In the genomic region with DNA sequence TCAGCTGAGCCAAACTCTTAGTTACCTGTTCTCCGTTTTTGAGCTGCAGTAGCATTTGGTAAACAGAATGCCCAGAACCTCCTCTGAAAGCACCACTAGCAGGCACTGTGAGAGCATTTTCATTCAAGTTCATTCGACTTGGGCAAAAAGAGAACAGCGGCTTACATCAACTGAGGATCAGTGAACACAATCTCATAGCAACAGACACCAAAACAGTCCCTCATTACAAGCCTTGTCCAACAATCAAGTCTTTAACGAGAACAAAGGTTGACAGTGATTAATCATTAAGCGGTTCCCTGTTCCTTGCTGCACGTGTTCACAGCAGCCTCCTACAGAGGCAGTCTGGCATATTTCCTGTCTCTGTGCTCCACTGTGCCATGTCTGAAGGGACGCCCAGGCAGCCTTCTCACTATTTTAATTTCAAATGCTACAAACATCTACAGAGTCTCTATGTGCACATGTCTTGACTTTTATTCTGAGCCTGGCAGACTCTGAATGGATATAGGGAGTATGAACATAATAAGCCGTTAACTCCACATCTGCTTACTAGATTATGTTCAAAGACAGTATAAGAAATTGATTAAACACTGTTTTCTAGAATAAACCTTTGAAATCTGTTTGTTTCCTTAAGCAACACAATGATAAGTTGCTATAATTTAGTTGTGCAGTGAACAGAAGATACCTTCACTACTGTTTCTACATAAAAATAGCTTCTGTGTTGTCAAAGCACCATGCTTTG, we compare ENCODE assay signal across 1 cellular context.
TF ChIP-seq lines count a peak whose summit lies in the region.

No MANE protein-coding gene starts in this region.

TF ChIP-seq in HepG2, 621 proteins besides CTCF, POLR2A, EP300 and RAD21 (continued from another document and continues in another):
- TF ChIP-seq ZNF263 (CRISPR knock-in tag; IDR thresholded peaks at IDR 0.05): 0 out of 2 replicates have a peak, but pooled peaks have one; percentile 32
- TF ChIP-seq ZNF24 (IDR thresholded peaks at IDR 0.05): no peak; the same call in 1 of the 2 replicates
- TF ChIP-seq, protein P1, sequence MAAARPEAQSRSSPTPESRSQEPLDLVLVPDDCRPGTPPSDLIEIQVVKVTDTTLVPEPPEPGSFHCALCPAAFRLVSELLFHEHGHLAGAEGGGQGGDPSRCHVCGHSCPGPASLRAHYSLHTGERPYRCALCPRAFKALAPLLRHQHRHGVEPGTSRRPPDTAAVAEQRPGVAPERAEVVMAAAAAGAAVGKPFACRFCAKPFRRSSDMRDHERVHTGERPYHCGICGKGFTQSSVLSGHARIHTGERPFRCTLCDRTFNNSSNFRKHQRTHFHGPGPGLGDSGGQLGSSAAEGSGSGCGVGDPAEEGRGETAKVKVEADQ (CRISPR knock-in tag; IDR thresholded peaks at IDR 0.05; ENCODE audit: borderline replicate concordance): no peak
- TF ChIP-seq, protein P2, sequence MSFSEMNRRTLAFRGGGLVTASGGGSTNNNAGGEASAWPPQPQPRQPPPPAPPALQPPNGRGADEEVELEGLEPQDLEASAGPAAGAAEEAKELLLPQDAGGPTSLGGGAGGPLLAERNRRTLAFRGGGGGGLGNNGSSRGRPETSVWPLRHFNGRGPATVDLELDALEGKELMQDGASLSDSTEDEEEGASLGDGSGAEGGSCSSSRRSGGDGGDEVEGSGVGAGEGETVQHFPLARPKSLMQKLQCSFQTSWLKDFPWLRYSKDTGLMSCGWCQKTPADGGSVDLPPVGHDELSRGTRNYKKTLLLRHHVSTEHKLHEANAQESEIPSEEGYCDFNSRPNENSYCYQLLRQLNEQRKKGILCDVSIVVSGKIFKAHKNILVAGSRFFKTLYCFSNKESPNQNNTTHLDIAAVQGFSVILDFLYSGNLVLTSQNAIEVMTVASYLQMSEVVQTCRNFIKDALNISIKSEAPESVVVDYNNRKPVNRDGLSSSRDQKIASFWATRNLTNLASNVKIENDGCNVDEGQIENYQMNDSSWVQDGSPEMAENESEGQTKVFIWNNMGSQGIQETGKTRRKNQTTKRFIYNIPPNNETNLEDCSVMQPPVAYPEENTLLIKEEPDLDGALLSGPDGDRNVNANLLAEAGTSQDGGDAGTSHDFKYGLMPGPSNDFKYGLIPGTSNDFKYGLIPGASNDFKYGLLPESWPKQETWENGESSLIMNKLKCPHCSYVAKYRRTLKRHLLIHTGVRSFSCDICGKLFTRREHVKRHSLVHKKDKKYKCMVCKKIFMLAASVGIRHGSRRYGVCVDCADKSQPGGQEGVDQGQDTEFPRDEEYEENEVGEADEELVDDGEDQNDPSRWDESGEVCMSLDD (CRISPR knock-in tag; IDR thresholded peaks at IDR 0.05; ENCODE audit: borderline replicate concordance): no peak
- TF ChIP-seq SIN3A (IDR thresholded peaks at IDR 0.05; ENCODE audit: borderline replicate concordance, low read depth, low read length): no peak
- peak; percentile 74; the same call in 1 of the 2 replicates for TF ChIP-seq SMYD3 (CRISPR knock-in tag; IDR thresholded peaks at IDR 0.05)
- TF ChIP-seq, protein P3, sequence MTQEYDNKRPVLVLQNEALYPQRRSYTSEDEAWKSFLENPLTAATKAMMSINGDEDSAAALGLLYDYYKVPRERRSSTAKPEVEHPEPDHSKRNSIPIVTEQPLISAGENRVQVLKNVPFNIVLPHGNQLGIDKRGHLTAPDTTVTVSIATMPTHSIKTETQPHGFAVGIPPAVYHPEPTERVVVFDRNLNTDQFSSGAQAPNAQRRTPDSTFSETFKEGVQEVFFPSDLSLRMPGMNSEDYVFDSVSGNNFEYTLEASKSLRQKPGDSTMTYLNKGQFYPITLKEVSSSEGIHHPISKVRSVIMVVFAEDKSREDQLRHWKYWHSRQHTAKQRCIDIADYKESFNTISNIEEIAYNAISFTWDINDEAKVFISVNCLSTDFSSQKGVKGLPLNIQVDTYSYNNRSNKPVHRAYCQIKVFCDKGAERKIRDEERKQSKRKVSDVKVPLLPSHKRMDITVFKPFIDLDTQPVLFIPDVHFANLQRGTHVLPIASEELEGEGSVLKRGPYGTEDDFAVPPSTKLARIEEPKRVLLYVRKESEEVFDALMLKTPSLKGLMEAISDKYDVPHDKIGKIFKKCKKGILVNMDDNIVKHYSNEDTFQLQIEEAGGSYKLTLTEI (CRISPR knock-in tag; conservative IDR thresholded peaks at IDR 0.05): no peak
- TF ChIP-seq ZNF761 (CRISPR knock-in tag; conservative IDR thresholded peaks at IDR 0.05): no peak; the same call in 1 of the 2 replicates
- TF ChIP-seq ZNF547 (CRISPR knock-in tag; IDR thresholded peaks at IDR 0.05): no peak; the same call in 1 of the 2 replicates
- TF ChIP-seq, protein P4, sequence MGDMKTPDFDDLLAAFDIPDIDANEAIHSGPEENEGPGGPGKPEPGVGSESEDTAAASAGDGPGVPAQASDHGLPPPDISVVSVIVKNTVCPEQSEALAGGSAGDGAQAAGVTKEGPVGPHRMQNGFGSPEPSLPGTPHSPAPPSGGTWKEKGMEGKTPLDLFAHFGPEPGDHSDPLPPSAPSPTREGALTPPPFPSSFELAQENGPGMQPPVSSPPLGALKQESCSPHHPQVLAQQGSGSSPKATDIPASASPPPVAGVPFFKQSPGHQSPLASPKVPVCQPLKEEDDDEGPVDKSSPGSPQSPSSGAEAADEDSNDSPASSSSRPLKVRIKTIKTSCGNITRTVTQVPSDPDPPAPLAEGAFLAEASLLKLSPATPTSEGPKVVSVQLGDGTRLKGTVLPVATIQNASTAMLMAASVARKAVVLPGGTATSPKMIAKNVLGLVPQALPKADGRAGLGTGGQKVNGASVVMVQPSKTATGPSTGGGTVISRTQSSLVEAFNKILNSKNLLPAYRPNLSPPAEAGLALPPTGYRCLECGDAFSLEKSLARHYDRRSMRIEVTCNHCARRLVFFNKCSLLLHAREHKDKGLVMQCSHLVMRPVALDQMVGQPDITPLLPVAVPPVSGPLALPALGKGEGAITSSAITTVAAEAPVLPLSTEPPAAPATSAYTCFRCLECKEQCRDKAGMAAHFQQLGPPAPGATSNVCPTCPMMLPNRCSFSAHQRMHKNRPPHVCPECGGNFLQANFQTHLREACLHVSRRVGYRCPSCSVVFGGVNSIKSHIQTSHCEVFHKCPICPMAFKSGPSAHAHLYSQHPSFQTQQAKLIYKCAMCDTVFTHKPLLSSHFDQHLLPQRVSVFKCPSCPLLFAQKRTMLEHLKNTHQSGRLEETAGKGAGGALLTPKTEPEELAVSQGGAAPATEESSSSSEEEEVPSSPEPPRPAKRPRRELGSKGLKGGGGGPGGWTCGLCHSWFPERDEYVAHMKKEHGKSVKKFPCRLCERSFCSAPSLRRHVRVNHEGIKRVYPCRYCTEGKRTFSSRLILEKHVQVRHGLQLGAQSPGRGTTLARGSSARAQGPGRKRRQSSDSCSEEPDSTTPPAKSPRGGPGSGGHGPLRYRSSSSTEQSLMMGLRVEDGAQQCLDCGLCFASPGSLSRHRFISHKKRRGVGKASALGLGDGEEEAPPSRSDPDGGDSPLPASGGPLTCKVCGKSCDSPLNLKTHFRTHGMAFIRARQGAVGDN (CRISPR knock-in tag; IDR thresholded peaks at IDR 0.05): no peak
- peak; percentile 61; the same call in 1 of the 2 replicates for TF ChIP-seq DPF2 (CRISPR knock-in tag; IDR thresholded peaks at IDR 0.05; ENCODE audit: borderline replicate concordance, low read depth)
- TF ChIP-seq, protein P5, sequence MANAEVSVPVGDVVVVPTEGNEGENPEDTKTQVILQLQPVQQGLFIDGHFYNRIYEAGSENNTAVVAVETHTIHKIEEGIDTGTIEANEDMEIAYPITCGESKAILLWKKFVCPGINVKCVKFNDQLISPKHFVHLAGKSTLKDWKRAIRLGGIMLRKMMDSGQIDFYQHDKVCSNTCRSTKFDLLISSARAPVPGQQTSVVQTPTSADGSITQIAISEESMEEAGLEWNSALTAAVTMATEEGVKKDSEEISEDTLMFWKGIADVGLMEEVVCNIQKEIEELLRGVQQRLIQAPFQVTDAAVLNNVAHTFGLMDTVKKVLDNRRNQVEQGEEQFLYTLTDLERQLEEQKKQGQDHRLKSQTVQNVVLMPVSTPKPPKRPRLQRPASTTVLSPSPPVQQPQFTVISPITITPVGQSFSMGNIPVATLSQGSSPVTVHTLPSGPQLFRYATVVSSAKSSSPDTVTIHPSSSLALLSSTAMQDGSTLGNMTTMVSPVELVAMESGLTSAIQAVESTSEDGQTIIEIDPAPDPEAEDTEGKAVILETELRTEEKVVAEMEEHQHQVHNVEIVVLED (CRISPR knock-in tag; IDR thresholded peaks at IDR 0.05; ENCODE audit: borderline replicate concordance): peak; percentile 59; the same call in 1 of the 2 replicates
- no peak for TF ChIP-seq SIN3B (IDR thresholded peaks at IDR 0.05; ENCODE audit: low read length)
- TF ChIP-seq, protein P6, sequence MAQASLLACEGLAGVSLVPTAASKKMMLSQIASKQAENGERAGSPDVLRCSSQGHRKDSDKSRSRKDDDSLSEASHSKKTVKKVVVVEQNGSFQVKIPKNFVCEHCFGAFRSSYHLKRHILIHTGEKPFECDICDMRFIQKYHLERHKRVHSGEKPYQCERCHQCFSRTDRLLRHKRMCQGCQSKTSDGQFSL (CRISPR knock-in tag; IDR thresholded peaks at IDR 0.05): no peak; the same call in 1 of the 2 replicates
- TF ChIP-seq FOXK1 (CRISPR knock-in tag; IDR thresholded peaks at IDR 0.05; ENCODE audit: borderline replicate concordance, low read depth): peak; percentile 74; the same call in 1 of the 2 replicates
- TF ChIP-seq, protein P7, sequence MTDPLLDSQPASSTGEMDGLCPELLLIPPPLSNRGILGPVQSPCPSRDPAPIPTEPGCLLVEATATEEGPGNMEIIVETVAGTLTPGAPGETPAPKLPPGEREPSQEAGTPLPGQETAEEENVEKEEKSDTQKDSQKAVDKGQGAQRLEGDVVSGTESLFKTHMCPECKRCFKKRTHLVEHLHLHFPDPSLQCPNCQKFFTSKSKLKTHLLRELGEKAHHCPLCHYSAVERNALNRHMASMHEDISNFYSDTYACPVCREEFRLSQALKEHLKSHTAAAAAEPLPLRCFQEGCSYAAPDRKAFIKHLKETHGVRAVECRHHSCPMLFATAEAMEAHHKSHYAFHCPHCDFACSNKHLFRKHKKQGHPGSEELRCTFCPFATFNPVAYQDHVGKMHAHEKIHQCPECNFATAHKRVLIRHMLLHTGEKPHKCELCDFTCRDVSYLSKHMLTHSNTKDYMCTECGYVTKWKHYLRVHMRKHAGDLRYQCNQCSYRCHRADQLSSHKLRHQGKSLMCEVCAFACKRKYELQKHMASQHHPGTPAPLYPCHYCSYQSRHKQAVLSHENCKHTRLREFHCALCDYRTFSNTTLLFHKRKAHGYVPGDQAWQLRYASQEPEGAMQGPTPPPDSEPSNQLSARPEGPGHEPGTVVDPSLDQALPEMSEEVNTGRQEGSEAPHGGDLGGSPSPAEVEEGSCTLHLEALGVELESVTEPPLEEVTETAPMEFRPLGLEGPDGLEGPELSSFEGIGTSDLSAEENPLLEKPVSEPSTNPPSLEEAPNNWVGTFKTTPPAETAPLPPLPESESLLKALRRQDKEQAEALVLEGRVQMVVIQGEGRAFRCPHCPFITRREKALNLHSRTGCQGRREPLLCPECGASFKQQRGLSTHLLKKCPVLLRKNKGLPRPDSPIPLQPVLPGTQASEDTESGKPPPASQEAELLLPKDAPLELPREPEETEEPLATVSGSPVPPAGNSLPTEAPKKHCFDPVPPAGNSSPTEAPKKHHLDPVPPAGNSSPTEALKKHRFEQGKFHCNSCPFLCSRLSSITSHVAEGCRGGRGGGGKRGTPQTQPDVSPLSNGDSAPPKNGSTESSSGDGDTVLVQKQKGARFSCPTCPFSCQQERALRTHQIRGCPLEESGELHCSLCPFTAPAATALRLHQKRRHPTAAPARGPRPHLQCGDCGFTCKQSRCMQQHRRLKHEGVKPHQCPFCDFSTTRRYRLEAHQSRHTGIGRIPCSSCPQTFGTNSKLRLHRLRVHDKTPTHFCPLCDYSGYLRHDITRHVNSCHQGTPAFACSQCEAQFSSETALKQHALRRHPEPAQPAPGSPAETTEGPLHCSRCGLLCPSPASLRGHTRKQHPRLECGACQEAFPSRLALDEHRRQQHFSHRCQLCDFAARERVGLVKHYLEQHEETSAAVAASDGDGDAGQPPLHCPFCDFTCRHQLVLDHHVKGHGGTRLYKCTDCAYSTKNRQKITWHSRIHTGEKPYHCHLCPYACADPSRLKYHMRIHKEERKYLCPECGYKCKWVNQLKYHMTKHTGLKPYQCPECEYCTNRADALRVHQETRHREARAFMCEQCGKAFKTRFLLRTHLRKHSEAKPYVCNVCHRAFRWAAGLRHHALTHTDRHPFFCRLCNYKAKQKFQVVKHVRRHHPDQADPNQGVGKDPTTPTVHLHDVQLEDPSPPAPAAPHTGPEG (CRISPR knock-in tag; IDR thresholded peaks at IDR 0.05): no peak
- no peak for TF ChIP-seq ZNF329 (CRISPR knock-in tag; IDR thresholded peaks at IDR 0.05; ENCODE audit: low read depth)
- no peak for TF ChIP-seq ZNF230 (CRISPR knock-in tag; IDR thresholded peaks at IDR 0.05)
- TF ChIP-seq, protein P8, sequence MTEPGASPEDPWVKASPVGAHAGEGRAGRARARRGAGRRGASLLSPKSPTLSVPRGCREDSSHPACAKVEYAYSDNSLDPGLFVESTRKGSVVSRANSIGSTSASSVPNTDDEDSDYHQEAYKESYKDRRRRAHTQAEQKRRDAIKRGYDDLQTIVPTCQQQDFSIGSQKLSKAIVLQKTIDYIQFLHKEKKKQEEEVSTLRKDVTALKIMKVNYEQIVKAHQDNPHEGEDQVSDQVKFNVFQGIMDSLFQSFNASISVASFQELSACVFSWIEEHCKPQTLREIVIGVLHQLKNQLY (CRISPR knock-in tag; IDR thresholded peaks at IDR 0.05): peak; percentile 94
- TF ChIP-seq YEATS4 (CRISPR knock-in tag; IDR thresholded peaks at IDR 0.05; ENCODE audit: borderline replicate concordance): peak; percentile 57; the same call in 1 of the 2 replicates
- no peak for TF ChIP-seq NKX3-1 (CRISPR knock-in tag; IDR thresholded peaks at IDR 0.05)
- no peak for TF ChIP-seq MZF1 (CRISPR knock-in tag; IDR thresholded peaks at IDR 0.05; ENCODE audit: borderline replicate concordance)
- TF ChIP-seq, protein P9, sequence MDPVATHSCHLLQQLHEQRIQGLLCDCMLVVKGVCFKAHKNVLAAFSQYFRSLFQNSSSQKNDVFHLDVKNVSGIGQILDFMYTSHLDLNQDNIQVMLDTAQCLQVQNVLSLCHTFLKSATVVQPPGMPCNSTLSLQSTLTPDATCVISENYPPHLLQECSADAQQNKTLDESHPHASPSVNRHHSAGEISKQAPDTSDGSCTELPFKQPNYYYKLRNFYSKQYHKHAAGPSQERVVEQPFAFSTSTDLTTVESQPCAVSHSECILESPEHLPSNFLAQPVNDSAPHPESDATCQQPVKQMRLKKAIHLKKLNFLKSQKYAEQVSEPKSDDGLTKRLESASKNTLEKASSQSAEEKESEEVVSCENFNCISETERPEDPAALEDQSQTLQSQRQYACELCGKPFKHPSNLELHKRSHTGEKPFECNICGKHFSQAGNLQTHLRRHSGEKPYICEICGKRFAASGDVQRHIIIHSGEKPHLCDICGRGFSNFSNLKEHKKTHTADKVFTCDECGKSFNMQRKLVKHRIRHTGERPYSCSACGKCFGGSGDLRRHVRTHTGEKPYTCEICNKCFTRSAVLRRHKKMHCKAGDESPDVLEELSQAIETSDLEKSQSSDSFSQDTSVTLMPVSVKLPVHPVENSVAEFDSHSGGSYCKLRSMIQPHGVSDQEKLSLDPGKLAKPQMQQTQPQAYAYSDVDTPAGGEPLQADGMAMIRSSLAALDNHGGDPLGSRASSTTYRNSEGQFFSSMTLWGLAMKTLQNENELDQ (CRISPR knock-in tag; IDR thresholded peaks at IDR 0.05; ENCODE audit: borderline replicate concordance): no peak
- no peak for TF ChIP-seq ZNF343 (CRISPR knock-in tag; IDR thresholded peaks at IDR 0.05)
- no peak for TF ChIP-seq KDM5A (IDR thresholded peaks at IDR 0.05; ENCODE audit: borderline replicate concordance, low read length)
- TF ChIP-seq SALL2 (CRISPR knock-in tag; IDR thresholded peaks at IDR 0.05): 0 out of 2 replicates have a peak, but pooled peaks have one; percentile 38
- TF ChIP-seq TP53 (CRISPR knock-in tag; conservative IDR thresholded peaks at IDR 0.05): no peak
- TF ChIP-seq PCBP2 (optimal IDR thresholded peaks at IDR 0.05; ENCODE audit: low read depth, low read length, poor library complexity, severe bottlenecking): no peak
- no peak for TF ChIP-seq NFRKB (IDR thresholded peaks at IDR 0.05)
